12 cellular contexts compared by ENCODE assay signal in genomic region chr14:76154539-76155126, GRCh38. TPM values are rescaled to one million over a fixed set of nuclear protein-coding genes. Genes with fewer than 3 reads are reported as not detected.
A peak's percentile ranks its signal among the peaks of the same experiment; 100 is the strongest.
DNase-seq lines count a peak whose midpoint lies in the region; ATAC-seq and TF ChIP-seq lines count a peak whose summit lies in the region.
"Had no signal": no experiment of that assay in that cellular context is flagged by ENCODE, and none has a peak within 500 bp of the region (broad histone marks: within the 10 kb centered on the region; RNA-seq: fewer than 3 reads in every experiment).

No MANE protein-coding gene starts in this region.

- H3K4me1 ChIP-seq in gastroesophageal sphincter, result peaks cover 12 to 72% (median 39%) of the 10 kb centered on the region in 3 donors

- peak overlapping the region; percentile 73 for H3K4me3 Mint-ChIP-seq in activated naive CD4-positive, alpha-beta T cell treated with anti-CD3 and anti-CD28 coated beads, Interleukin-2, amount 50 U/mL, for 24 hours
- H3K4me3 Mint-ChIP-seq in activated naive CD4-positive, alpha-beta T cell treated with anti-CD3 and anti-CD28 coated beads, Interleukin-2, amount 10 ng/mL, durations not matched to agents 7 days and 5 days, result no peak overlapping the region
- H3K4me3 Mint-ChIP-seq in T-helper 17 cell, result no peak overlapping the region
- H3K4me3 Mint-ChIP-seq in stimulated activated naive CD8-positive, alpha-beta T cell treated with anti-CD3 and anti-CD28 coated beads, Interleukin-15, amount 100 ng/mL, for 72 hours, result peak overlapping the region; percentile 45 to 57

- H3K4me3 ChIP-seq in fibroblast of mammary gland (ENCODE audit: control insufficient read depth, low read depth, low read length) (no peak overlapping the region), gastroesophageal sphincter (no peak overlapping the region), H7 (ENCODE audit: insufficient read depth, low read depth, low read length) (no peak overlapping the region)
- H3K4me3 ChIP-seq: adrenal gland, lung had no signal

- 80 to 90% methylated on average over 2 to 8 of the region's 11 CpGs for WGBS in gastroesophageal sphincter (ENCODE audit: low coverage in 1 of 2), 2 donors

- H3K27ac Mint-ChIP-seq in activated naive CD4-positive, alpha-beta T cell treated with anti-CD3 and anti-CD28 coated beads, Interleukin-2, amount 50 U/mL, for 24 hours, result peak overlapping the region; percentile 41
- no peak overlapping the region for H3K27ac Mint-ChIP-seq in activated naive CD4-positive, alpha-beta T cell treated with anti-CD3 and anti-CD28 coated beads, Interleukin-2, amount 10 ng/mL, durations not matched to agents 7 days and 5 days
- peak overlapping the region; percentile 37 for H3K27ac Mint-ChIP-seq in T-helper 17 cell
- H3K27ac Mint-ChIP-seq in stimulated activated naive CD8-positive, alpha-beta T cell treated with anti-CD3 and anti-CD28 coated beads, Interleukin-15, amount 100 ng/mL, for 72 hours, result no peak overlapping the region

- CTCF ChIA-PET in activated naive CD4-positive, alpha-beta T cell treated with anti-CD3 and anti-CD28 coated beads, Interleukin-2, amount 10 ng/mL, durations not matched to agents 7 days and 5 days (lab: Charles Lee), result no interaction called here

- H3K27ac ChIP-seq in gastroesophageal sphincter, result no peak overlapping the region
- H3K27ac ChIP-seq: adrenal gland had no signal

- no peak for TF ChIP-seq POLR2A in gastroesophageal sphincter (IDR thresholded peaks at IDR 0.05)

- H3K27me3 ChIP-seq in gastroesophageal sphincter (no peaks in the 10 kb centered on the region), H7 (ENCODE audit: control insufficient read depth, insufficient read depth, low read length) (no peaks in the 10 kb centered on the region)
- H3K27me3 ChIP-seq: adrenal gland had no signal

- DNase-seq in activated naive CD4-positive, alpha-beta T cell treated with anti-CD3 and anti-CD28 coated beads, Interleukin-2, amount 10 ng/mL, durations not matched to agents 7 days and 5 days, result no peak
- DNase-seq in T-helper 17 cell (no peak), fibroblast of mammary gland (ENCODE audit: low read depth) (peak; percentile 9), H7 (no peak), DMS153 (lab: John Stamatoyannopoulos, UW) (no peak)
- no peak for DNase-seq in stimulated activated naive CD8-positive, alpha-beta T cell treated with anti-CD3 and anti-CD28 coated beads, Interleukin-15, amount 100 ng/mL, for 72 hours
- DNase-seq: activated CD4-positive, alpha-beta T cell treated with anti-CD3 and anti-CD28 coated beads for 48 hours; adrenal gland had no signal

- H3K9me3 ChIP-seq in T-helper 17 cell (ENCODE audit: control insufficient read depth, low read length, poor library complexity, severe bottlenecking) (no peaks in the 10 kb centered on the region), gastroesophageal sphincter (no peaks in the 10 kb centered on the region)
- H3K9me3 ChIP-seq: adrenal gland had no signal

- H3K36me3 Mint-ChIP-seq in activated naive CD4-positive, alpha-beta T cell treated with anti-CD3 and anti-CD28 coated beads, Interleukin-2, amount 50 U/mL, for 24 hours, result peaks cover 28% of the 10 kb centered on the region
- peaks cover 60% of the 10 kb centered on the region for H3K36me3 Mint-ChIP-seq in activated naive CD4-positive, alpha-beta T cell treated with anti-CD3 and anti-CD28 coated beads, Interleukin-2, amount 10 ng/mL, durations not matched to agents 7 days and 5 days
- H3K36me3 Mint-ChIP-seq in T-helper 17 cell (ENCODE audit: low read depth), result peaks cover 9% of the 10 kb centered on the region

- H3K4me1 Mint-ChIP-seq in activated naive CD4-positive, alpha-beta T cell treated with anti-CD3 and anti-CD28 coated beads, Interleukin-2, amount 50 U/mL, for 24 hours, result peaks cover 81% of the 10 kb centered on the region
- peaks cover 67% of the 10 kb centered on the region for H3K4me1 Mint-ChIP-seq in activated naive CD4-positive, alpha-beta T cell treated with anti-CD3 and anti-CD28 coated beads, Interleukin-2, amount 10 ng/mL, durations not matched to agents 7 days and 5 days
- peaks cover 60% of the 10 kb centered on the region for H3K4me1 Mint-ChIP-seq in T-helper 17 cell
- peaks cover 67% of the 10 kb centered on the region for H3K4me1 Mint-ChIP-seq in stimulated activated naive CD8-positive, alpha-beta T cell treated with anti-CD3 and anti-CD28 coated beads, Interleukin-15, amount 100 ng/mL, for 72 hours

- TF ChIP-seq EP300 in gastroesophageal sphincter (IDR thresholded peaks at IDR 0.05), result no peak

- ATAC-seq in T-helper 17 cell (no peak), gastroesophageal sphincter (no peak)
- no peak for ATAC-seq in stimulated activated naive CD8-positive, alpha-beta T cell treated with anti-CD3 and anti-CD28 coated beads, Interleukin-15, amount 100 ng/mL, for 72 hours
- ATAC-seq: Right ventricle myocardium inferior had no signal

- H3K9me3 Mint-ChIP-seq in activated naive CD4-positive, alpha-beta T cell treated with anti-CD3 and anti-CD28 coated beads, Interleukin-2, amount 50 U/mL, for 24 hours, result no peaks in the 10 kb centered on the region
- peaks cover 2% of the 10 kb centered on the region for H3K9me3 Mint-ChIP-seq in activated naive CD4-positive, alpha-beta T cell treated with anti-CD3 and anti-CD28 coated beads, Interleukin-2, amount 10 ng/mL, durations not matched to agents 7 days and 5 days
- peaks cover 7 to 9% of the 10 kb centered on the region in 2 donors for H3K9me3 Mint-ChIP-seq in stimulated activated naive CD8-positive, alpha-beta T cell treated with anti-CD3 and anti-CD28 coated beads, Interleukin-15, amount 100 ng/mL, for 72 hours

- no peaks in the 10 kb centered on the region for H3K27me3 Mint-ChIP-seq in activated naive CD4-positive, alpha-beta T cell treated with anti-CD3 and anti-CD28 coated beads, Interleukin-2, amount 50 U/mL, for 24 hours
- H3K27me3 Mint-ChIP-seq in activated naive CD4-positive, alpha-beta T cell treated with anti-CD3 and anti-CD28 coated beads, Interleukin-2, amount 10 ng/mL, durations not matched to agents 7 days and 5 days, result peaks cover 14% of the 10 kb centered on the region
- no peaks in the 10 kb centered on the region for H3K27me3 Mint-ChIP-seq in T-helper 17 cell
- no peaks in the 10 kb centered on the region for H3K27me3 Mint-ChIP-seq in stimulated activated naive CD8-positive, alpha-beta T cell treated with anti-CD3 and anti-CD28 coated beads, Interleukin-15, amount 100 ng/mL, for 72 hours

- TF ChIP-seq CTCF in fibroblast of mammary gland (conservative IDR thresholded peaks at IDR 0.05; ENCODE audit: control insufficient read depth, insufficient read depth, low read depth, low read length), result no peak
- no peak for TF ChIP-seq CTCF in gastroesophageal sphincter (IDR thresholded peaks at IDR 0.05)

- peaks cover 0 to 28% of the 10 kb centered on the region in 2 donors for H3K36me3 ChIP-seq in gastroesophageal sphincter
- peaks cover 10% of the 10 kb centered on the region for H3K36me3 ChIP-seq in H7 (replicated peaks; ENCODE audit: control insufficient read depth, insufficient read depth, low read length)

RNA-seq across cellular contexts. Expression of gene GPATCH2L, which starts 2.9 kb away (rescaled TPM):
- 10 to 100 TPM; 62.0 to 63.9 TPM for total RNA-seq in T-helper 17 cell
- 10 to 100 TPM; 34.2 to 64.0 (median 56.0) TPM for total RNA-seq in gastroesophageal sphincter
- 43.1 and 46.0 TPM in 2 replicates for total RNA-seq in H7 (2014; rRNA removed; shearing (Covaris generic))

Comparison
In these comparisons a context has a peak if more than half of its experiments do, and no peak if none do; other contexts are left out.
1. H3K27ac Mint-ChIP-seq: peak in activated naive CD4-positive, alpha-beta T cell treated with anti-CD3 and anti-CD28 coated beads, Interleukin-2, amount 50 U/mL, for 24 hours (single experiment) and T-helper 17 cell (single experiment); none in activated naive CD4-positive, alpha-beta T cell treated with anti-CD3 and anti-CD28 coated beads, Interleukin-2, amount 10 ng/mL, durations not matched to agents 7 days and 5 days (single experiment) and stimulated activated naive CD8-positive, alpha-beta T cell treated with anti-CD3 and anti-CD28 coated beads, Interleukin-15, amount 100 ng/mL, for 72 hours (0 of 2).
2. H3K4me3 Mint-ChIP-seq: peak in activated naive CD4-positive, alpha-beta T cell treated with anti-CD3 and anti-CD28 coated beads, Interleukin-2, amount 50 U/mL, for 24 hours (single experiment) and stimulated activated naive CD8-positive, alpha-beta T cell treated with anti-CD3 and anti-CD28 coated beads, Interleukin-15, amount 100 ng/mL, for 72 hours (2 of 2); none in activated naive CD4-positive, alpha-beta T cell treated with anti-CD3 and anti-CD28 coated beads, Interleukin-2, amount 10 ng/mL, durations not matched to agents 7 days and 5 days (single experiment) and T-helper 17 cell (single experiment).